1 cellular context compared by ENCODE assay signal in genomic region chr19:2270572-2271515, GRCh38.
TF ChIP-seq lines count a peak whose summit lies in the region.

No MANE protein-coding gene starts in this region.

TF ChIP-seq in HEK293, 187 proteins besides CTCF, POLR2A, EP300 and RAD21 (continued from another document):
- TF ChIP-seq, protein P1, sequence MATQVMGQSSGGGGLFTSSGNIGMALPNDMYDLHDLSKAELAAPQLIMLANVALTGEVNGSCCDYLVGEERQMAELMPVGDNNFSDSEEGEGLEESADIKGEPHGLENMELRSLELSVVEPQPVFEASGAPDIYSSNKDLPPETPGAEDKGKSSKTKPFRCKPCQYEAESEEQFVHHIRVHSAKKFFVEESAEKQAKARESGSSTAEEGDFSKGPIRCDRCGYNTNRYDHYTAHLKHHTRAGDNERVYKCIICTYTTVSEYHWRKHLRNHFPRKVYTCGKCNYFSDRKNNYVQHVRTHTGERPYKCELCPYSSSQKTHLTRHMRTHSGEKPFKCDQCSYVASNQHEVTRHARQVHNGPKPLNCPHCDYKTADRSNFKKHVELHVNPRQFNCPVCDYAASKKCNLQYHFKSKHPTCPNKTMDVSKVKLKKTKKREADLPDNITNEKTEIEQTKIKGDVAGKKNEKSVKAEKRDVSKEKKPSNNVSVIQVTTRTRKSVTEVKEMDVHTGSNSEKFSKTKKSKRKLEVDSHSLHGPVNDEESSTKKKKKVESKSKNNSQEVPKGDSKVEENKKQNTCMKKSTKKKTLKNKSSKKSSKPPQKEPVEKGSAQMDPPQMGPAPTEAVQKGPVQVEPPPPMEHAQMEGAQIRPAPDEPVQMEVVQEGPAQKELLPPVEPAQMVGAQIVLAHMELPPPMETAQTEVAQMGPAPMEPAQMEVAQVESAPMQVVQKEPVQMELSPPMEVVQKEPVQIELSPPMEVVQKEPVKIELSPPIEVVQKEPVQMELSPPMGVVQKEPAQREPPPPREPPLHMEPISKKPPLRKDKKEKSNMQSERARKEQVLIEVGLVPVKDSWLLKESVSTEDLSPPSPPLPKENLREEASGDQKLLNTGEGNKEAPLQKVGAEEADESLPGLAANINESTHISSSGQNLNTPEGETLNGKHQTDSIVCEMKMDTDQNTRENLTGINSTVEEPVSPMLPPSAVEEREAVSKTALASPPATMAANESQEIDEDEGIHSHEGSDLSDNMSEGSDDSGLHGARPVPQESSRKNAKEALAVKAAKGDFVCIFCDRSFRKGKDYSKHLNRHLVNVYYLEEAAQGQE (tag by site-specific recombination; IDR thresholded peaks at IDR 0.05), result no peak
- TF ChIP-seq ZNF692 (tag by site-specific recombination; IDR thresholded peaks at IDR 0.05), result peak; percentile 88
- no peak for TF ChIP-seq ZNF544 (tag by site-specific recombination; IDR thresholded peaks at IDR 0.05)
- TF ChIP-seq BCL11A (tag by site-specific recombination; IDR thresholded peaks at IDR 0.05; ENCODE audit: low read depth), result peak; percentile 71
- TF ChIP-seq, protein P2, sequence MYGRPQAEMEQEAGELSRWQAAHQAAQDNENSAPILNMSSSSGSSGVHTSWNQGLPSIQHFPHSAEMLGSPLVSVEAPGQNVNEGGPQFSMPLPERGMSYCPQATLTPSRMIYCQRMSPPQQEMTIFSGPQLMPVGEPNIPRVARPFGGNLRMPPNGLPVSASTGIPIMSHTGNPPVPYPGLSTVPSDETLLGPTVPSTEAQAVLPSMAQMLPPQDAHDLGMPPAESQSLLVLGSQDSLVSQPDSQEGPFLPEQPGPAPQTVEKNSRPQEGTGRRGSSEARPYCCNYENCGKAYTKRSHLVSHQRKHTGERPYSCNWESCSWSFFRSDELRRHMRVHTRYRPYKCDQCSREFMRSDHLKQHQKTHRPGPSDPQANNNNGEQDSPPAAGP (tag by site-specific recombination; IDR thresholded peaks at IDR 0.05), result peak; percentile 27; the same call in 1 of the 2 replicates
- TF ChIP-seq ZBTB26 (tag by site-specific recombination; optimal IDR thresholded peaks at IDR 0.05), result peak; percentile 89
- no peak for TF ChIP-seq ZNF785 (tag by site-specific recombination; IDR thresholded peaks at IDR 0.05)
- TF ChIP-seq ZNF449 (tag by site-specific recombination; IDR thresholded peaks at IDR 0.05), result no peak
- TF ChIP-seq ZBTB8A (tag by site-specific recombination; IDR thresholded peaks at IDR 0.05), result 0 out of 2 replicates have a peak, but pooled peaks have one; percentile 33
- TF ChIP-seq PBX3 (CRISPR knock-in tag; IDR thresholded peaks at IDR 0.05), result 0 out of 2 replicates have a peak, but pooled peaks have one; percentile 48
- TF ChIP-seq ZBTB20 (tag by site-specific recombination; IDR thresholded peaks at IDR 0.05), result peak; percentile 42; the same call in 1 of the 2 replicates
- TF ChIP-seq ZNF521 (tag by site-specific recombination; IDR thresholded peaks at IDR 0.05), result no peak
- TF ChIP-seq KLF1 (tag by site-specific recombination; IDR thresholded peaks at IDR 0.05), result peak; percentile 93
- TF ChIP-seq ZNF707 (tag by site-specific recombination; IDR thresholded peaks at IDR 0.05), result no peak
- TF ChIP-seq ZNF514 (tag by site-specific recombination; IDR thresholded peaks at IDR 0.05), result no peak
- peak; percentile 80 for TF ChIP-seq ZFP69B (tag by site-specific recombination; IDR thresholded peaks at IDR 0.05)
- TF ChIP-seq KLF16 (tag by site-specific recombination; IDR thresholded peaks at IDR 0.05), result peak; percentile 49
- TF ChIP-seq ZNF302 (tag by site-specific recombination; IDR thresholded peaks at IDR 0.05; ENCODE audit: low read depth), result no peak
- TF ChIP-seq ZFHX2 (tag by site-specific recombination; conservative IDR thresholded peaks at IDR 0.05), result peak; percentile 23
- peak; percentile 87 for TF ChIP-seq ZBTB7A (tag by site-specific recombination; IDR thresholded peaks at IDR 0.05; ENCODE audit: low read depth)
- no peak for TF ChIP-seq BCL11B (tag by site-specific recombination; IDR thresholded peaks at IDR 0.05; ENCODE audit: low read depth)
- TF ChIP-seq, protein P3, sequence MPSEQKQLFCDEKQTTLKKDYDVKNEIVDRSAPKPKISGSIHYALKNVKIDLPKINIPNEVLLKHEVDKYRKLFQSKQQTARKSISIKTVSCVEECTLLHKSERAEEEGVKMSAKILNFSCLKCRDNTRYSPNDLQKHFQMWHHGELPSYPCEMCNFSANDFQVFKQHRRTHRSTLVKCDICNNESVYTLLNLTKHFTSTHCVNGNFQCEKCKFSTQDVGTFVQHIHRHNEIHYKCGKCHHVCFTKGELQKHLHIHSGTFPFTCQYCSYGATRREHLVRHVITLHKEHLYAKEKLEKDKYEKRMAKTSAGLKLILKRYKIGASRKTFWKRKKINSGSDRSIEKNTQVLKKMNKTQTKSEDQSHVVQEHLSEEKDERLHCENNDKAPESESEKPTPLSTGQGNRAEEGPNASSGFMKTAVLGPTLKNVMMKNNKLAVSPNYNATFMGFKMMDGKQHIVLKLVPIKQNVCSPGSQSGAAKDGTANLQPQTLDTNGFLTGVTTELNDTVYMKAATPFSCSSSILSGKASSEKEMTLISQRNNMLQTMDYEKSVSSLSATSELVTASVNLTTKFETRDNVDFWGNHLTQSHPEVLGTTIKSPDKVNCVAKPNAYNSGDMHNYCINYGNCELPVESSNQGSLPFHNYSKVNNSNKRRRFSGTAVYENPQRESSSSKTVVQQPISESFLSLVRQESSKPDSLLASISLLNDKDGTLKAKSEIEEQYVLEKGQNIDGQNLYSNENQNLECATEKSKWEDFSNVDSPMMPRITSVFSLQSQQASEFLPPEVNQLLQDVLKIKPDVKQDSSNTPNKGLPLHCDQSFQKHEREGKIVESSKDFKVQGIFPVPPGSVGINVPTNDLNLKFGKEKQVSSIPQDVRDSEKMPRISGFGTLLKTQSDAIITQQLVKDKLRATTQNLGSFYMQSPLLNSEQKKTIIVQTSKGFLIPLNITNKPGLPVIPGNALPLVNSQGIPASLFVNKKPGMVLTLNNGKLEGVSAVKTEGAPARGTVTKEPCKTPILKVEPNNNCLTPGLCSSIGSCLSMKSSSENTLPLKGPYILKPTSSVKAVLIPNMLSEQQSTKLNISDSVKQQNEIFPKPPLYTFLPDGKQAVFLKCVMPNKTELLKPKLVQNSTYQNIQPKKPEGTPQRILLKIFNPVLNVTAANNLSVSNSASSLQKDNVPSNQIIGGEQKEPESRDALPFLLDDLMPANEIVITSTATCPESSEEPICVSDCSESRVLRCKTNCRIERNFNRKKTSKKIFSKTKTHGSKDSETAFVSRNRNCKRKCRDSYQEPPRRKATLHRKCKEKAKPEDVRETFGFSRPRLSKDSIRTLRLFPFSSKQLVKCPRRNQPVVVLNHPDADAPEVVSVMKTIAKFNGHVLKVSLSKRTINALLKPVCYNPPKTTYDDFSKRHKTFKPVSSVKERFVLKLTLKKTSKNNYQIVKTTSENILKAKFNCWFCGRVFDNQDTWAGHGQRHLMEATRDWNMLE (tag by site-specific recombination; conservative IDR thresholded peaks at IDR 0.05; ENCODE audit: low read depth), result 0 out of 2 replicates have a peak, but pooled peaks have one; percentile 9
- TF ChIP-seq ZNF658 (tag by site-specific recombination; IDR thresholded peaks at IDR 0.05), result no peak
- TF ChIP-seq KLF8 (tag by site-specific recombination; IDR thresholded peaks at IDR 0.05), result peak; percentile 96
- TF ChIP-seq FEZF1 (tag by site-specific recombination; IDR thresholded peaks at IDR 0.05), result 0 out of 2 replicates have a peak, but pooled peaks have one; percentile 22
- peak; percentile 28; the same call in 1 of the 2 replicates for TF ChIP-seq ZNF629 (tag by site-specific recombination; IDR thresholded peaks at IDR 0.05)
- TF ChIP-seq RBAK (tag by site-specific recombination; IDR thresholded peaks at IDR 0.05), result no peak
- TF ChIP-seq ZNF423 (tag by site-specific recombination; IDR thresholded peaks at IDR 0.05), result 0 out of 2 replicates have a peak, but pooled peaks have one; percentile 11
- peak; percentile 81 for TF ChIP-seq GLIS1 (tag by site-specific recombination; IDR thresholded peaks at IDR 0.05)
- TF ChIP-seq KLF7 (tag by site-specific recombination; IDR thresholded peaks at IDR 0.05; ENCODE audit: borderline replicate concordance), result peak; percentile 26; the same call in 1 of the 2 replicates
- TF ChIP-seq ZNF132 (tag by site-specific recombination; IDR thresholded peaks at IDR 0.05; ENCODE audit: borderline replicate concordance), result no peak
- TF ChIP-seq KLF9 (tag by site-specific recombination; IDR thresholded peaks at IDR 0.05; ENCODE audit: low read depth), result peak; percentile 60; the same call in 1 of the 2 replicates
- TF ChIP-seq PRDM10 (tag by site-specific recombination; IDR thresholded peaks at IDR 0.05), result peak; percentile 61; the same call in 1 of the 2 replicates
- peak; percentile 55 for TF ChIP-seq SP2 (tag by site-specific recombination; IDR thresholded peaks at IDR 0.05)
- no peak for TF ChIP-seq TCF7L2 (IDR thresholded peaks at IDR 0.05; ENCODE audit: borderline replicate concordance, low read depth, low read length)
- 0 out of 2 replicates have a peak, but pooled peaks have one; percentile 19 for TF ChIP-seq ZSCAN30 (tag by site-specific recombination; IDR thresholded peaks at IDR 0.05)
- peak; percentile 68 for TF ChIP-seq ZNF335 (tag by site-specific recombination; conservative IDR thresholded peaks at IDR 0.05)
- TF ChIP-seq GLI4 (tag by site-specific recombination; IDR thresholded peaks at IDR 0.05), result no peak
- TF ChIP-seq EGR2 (tag by site-specific recombination; IDR thresholded peaks at IDR 0.05; ENCODE audit: low read depth), result no peak
- 0 out of 2 replicates have a peak, but pooled peaks have one; percentile 40 for TF ChIP-seq SP7 (tag by site-specific recombination; IDR thresholded peaks at IDR 0.05)
